In genomic region chr19:6791237-6791636, GRCh38 we compare ENCODE assay signal across 1 cellular context.
A peak's percentile ranks its signal among the peaks of the same experiment; 100 is the strongest.
TF ChIP-seq lines count a peak whose summit lies in the region.

No MANE protein-coding gene starts in this region.

TF ChIP-seq in K562, 482 proteins besides CTCF, POLR2A, EP300 and RAD21:
- TF ChIP-seq ZNF398 (CRISPR knock-in tag; IDR thresholded peaks at IDR 0.05): no peak
- TF ChIP-seq GMEB1 (CRISPR knock-in tag; IDR thresholded peaks at IDR 0.05): no peak
- no peak for TF ChIP-seq GTF2E2 (tag; IDR thresholded peaks at IDR 0.05)
- peak in 1 of 2 experiments; percentile 25; a peak in 1 of 4 replicates for TF ChIP-seq TRIM24 (IDR thresholded peaks at IDR 0.05)
- TF ChIP-seq ZKSCAN3 (CRISPR knock-in tag; IDR thresholded peaks at IDR 0.05): peak; percentile 95
